9 cellular contexts compared by ENCODE assay signal in genomic region chr1:177913762-177914540, GRCh38. TPM values are rescaled to one million over a fixed set of nuclear protein-coding genes. Genes with fewer than 3 reads are reported as not detected.
DNase-seq lines count a peak whose midpoint lies in the region; ATAC-seq, FAIRE-seq and TF ChIP-seq lines count a peak whose summit lies in the region.
"Had no signal": no experiment of that assay in that cellular context is flagged by ENCODE, and none has a peak within 500 bp of the region (broad histone marks: within the 10 kb centered on the region; RNA-seq: fewer than 3 reads in every experiment).

No MANE protein-coding gene starts in this region.

- H3K4me1 ChIP-seq in astrocyte (ENCODE audit: insufficient read depth, low read length): no peaks in the 10 kb centered on the region
- no peaks in the 10 kb centered on the region for H3K4me1 ChIP-seq in right lobe of liver

- peaks cover 7% of the 10 kb centered on the region for H3K9me3 Mint-ChIP-seq in astrocyte (ENCODE audit: unreplicated experiment)
- peaks cover 4 to 7% of the 10 kb centered on the region in 2 donors for H3K9me3 Mint-ChIP-seq in effector memory CD8-positive, alpha-beta T cell

- H3K4me1 Mint-ChIP-seq in astrocyte (ENCODE audit: low read depth, unreplicated experiment): no peaks in the 10 kb centered on the region
- H3K4me1 Mint-ChIP-seq in effector memory CD8-positive, alpha-beta T cell (ENCODE audit: low read depth in 2 of 2): no peaks in the 10 kb centered on the region

- no peak overlapping the region for H3K27ac ChIP-seq in astrocyte (ENCODE audit: low read depth, low read length)
- H3K27ac ChIP-seq in right lobe of liver: no peak overlapping the region

- 14% methylated on average over 3 of the region's 4 CpGs for WGBS in right lobe of liver (ENCODE audit: insufficient coverage, low coverage, low lambda C conversion rate, missing lambda C conversion rate)

- no peak overlapping the region for H3K27ac Mint-ChIP-seq in astrocyte (ENCODE audit: unreplicated experiment)
- no peak overlapping the region for H3K27ac Mint-ChIP-seq in effector memory CD8-positive, alpha-beta T cell

- no peak overlapping the region for H3K4me3 Mint-ChIP-seq in astrocyte (ENCODE audit: unreplicated experiment)
- H3K4me3 Mint-ChIP-seq in effector memory CD8-positive, alpha-beta T cell: no peak overlapping the region

- H4K20me1 ChIP-seq in astrocyte (ENCODE audit: insufficient read depth, low read length): no peaks in the 10 kb centered on the region

- H3K36me3 ChIP-seq in astrocyte (ENCODE audit: insufficient read depth, low read length): no peaks in the 10 kb centered on the region
- H3K36me3 ChIP-seq in right lobe of liver: no peaks in the 10 kb centered on the region

- H3K4me2 ChIP-seq in astrocyte (ENCODE audit: low read length): no peak overlapping the region

- FAIRE-seq in astrocyte (lab: Jason Lieb, UNC) (peak; percentile 50), GM12891 (lab: Jason Lieb, UNC) (no peak)

- no peak overlapping the region for H2AFZ ChIP-seq in astrocyte (ENCODE audit: low read depth, low read length)

- H3K9me3 ChIP-seq in astrocyte (ENCODE audit: insufficient read depth, low read depth, low read length): no peaks in the 10 kb centered on the region
- no peaks in the 10 kb centered on the region for H3K9me3 ChIP-seq in right lobe of liver

- H3K79me2 ChIP-seq in astrocyte (ENCODE audit: insufficient read depth, low read length): no peaks in the 10 kb centered on the region

- no peaks in the 10 kb centered on the region for H3K36me3 Mint-ChIP-seq in astrocyte (ENCODE audit: low read depth, unreplicated experiment)
- no peaks in the 10 kb centered on the region for H3K36me3 Mint-ChIP-seq in effector memory CD8-positive, alpha-beta T cell (ENCODE audit: insufficient read depth)

- intact Hi-C loops in right lobe of liver (cut with DNase I): no loop called here

- TF ChIP-seq POLR2A in right lobe of liver (IDR thresholded peaks at IDR 0.05) (no peak), GM12891 (IDR thresholded peaks at IDR 0.05; ENCODE audit: low read depth, low read length) (no peak)

- no peak overlapping the region for H3K9ac ChIP-seq in astrocyte (ENCODE audit: low read length)

- ATAC-seq in right lobe of liver: peak; percentile 38 to 61 (median 52)
- ATAC-seq in effector memory CD8-positive, alpha-beta T cell (replicated peaks): no peak
- ATAC-seq in GM21526 (IDR thresholded peaks at IDR 0.05; ENCODE audit: low FRiP score, unreplicated experiment): no peak

- H3K4me3 ChIP-seq in LNCaP clone FGC (ENCODE audit: low read depth, low read length) (no peak overlapping the region), astrocyte (ENCODE audit: insufficient read depth, low read depth, low read length) (no peak overlapping the region), right lobe of liver (no peak overlapping the region)

- H3K27me3 ChIP-seq in astrocyte (ENCODE audit: insufficient read depth, low read length): no peaks in the 10 kb centered on the region
- no peaks in the 10 kb centered on the region for H3K27me3 ChIP-seq in right lobe of liver

- TF ChIP-seq CTCF in LNCaP clone FGC (IDR thresholded peaks at IDR 0.05; ENCODE audit: control insufficient read depth, extremely low read depth, insufficient read depth): peak; percentile 84
- peak; percentile 49 for TF ChIP-seq CTCF in astrocyte (IDR thresholded peaks at IDR 0.05; ENCODE audit: insufficient read depth, low read depth, low read length)
- peak; percentile 20 to 46 (median 38) for TF ChIP-seq CTCF in right lobe of liver (IDR thresholded peaks at IDR 0.05)

- DNase-seq in D341Med (ENCODE audit: low spot score) (peak; percentile 57), LNCaP clone FGC (ENCODE audit: low read depth) (peak; percentile 18), astrocyte (ENCODE audit: low read depth) (peak; percentile 23), right lobe of liver (no peak), foreskin melanocyte (no peak), GM12891 (ENCODE audit: insufficient read length, low spot score) (no peak)
- DNase-seq in effector memory CD8-positive, alpha-beta T cell: no peak
- DNase-seq: T-helper 9 cell had no signal

- peaks cover 8% of the 10 kb centered on the region for H3K27me3 Mint-ChIP-seq in astrocyte (ENCODE audit: low read depth, unreplicated experiment)
- no peaks in the 10 kb centered on the region for H3K27me3 Mint-ChIP-seq in effector memory CD8-positive, alpha-beta T cell

TF ChIP-seq in GM12891, 5 proteins besides CTCF, POLR2A, EP300 and RAD21:
- TF ChIP-seq SPI1 (IDR thresholded peaks at IDR 0.05; ENCODE audit: low read depth, low read length): no peak
- TF ChIP-seq POLR2AphosphoS5 (IDR thresholded peaks at IDR 0.05; ENCODE audit: low read depth, low read length): no peak
- TF ChIP-seq POU2F2 (IDR thresholded peaks at IDR 0.05; ENCODE audit: low read depth, low read length): no peak
- no peak for TF ChIP-seq PAX5 (IDR thresholded peaks at IDR 0.05; ENCODE audit: insufficient read depth, low read length, severe bottlenecking)
- no peak for TF ChIP-seq TAF1 (IDR thresholded peaks at IDR 0.05; ENCODE audit: low read depth, low read length)

RNA-seq across cellular contexts. Expression of gene SEC16B, which starts 55.9 kb away (rescaled TPM):
- total RNA-seq in astrocyte (3.0 and 4.2 TPM in 2 replicates), right lobe of liver (10 to 100 TPM; 16.4 to 69.7 (median 39.9) TPM)
- not detected for polyA plus RNA-seq in GM12891 (2012; ENCODE audit: low read depth, missing spikeins)

Comparison
In these comparisons a context has a peak if more than half of its experiments do, and no peak if none do; other contexts are left out.
1. DNase-seq: peak in D341Med (single experiment), LNCaP clone FGC (single experiment) and astrocyte (single experiment); none in right lobe of liver (0 of 3), foreskin melanocyte (single experiment), GM12891 (single experiment) and effector memory CD8-positive, alpha-beta T cell (0 of 3).
2. ATAC-seq: peak in right lobe of liver (4 of 4); none in effector memory CD8-positive, alpha-beta T cell (single experiment) and GM21526 (single experiment).
3. Peak in every context shown above with its lines, with median percentiles within 50 percentile points of each other: CTCF ChIP-seq.